ENCODE assay signal across 8 cellular contexts in the genomic region with DNA sequence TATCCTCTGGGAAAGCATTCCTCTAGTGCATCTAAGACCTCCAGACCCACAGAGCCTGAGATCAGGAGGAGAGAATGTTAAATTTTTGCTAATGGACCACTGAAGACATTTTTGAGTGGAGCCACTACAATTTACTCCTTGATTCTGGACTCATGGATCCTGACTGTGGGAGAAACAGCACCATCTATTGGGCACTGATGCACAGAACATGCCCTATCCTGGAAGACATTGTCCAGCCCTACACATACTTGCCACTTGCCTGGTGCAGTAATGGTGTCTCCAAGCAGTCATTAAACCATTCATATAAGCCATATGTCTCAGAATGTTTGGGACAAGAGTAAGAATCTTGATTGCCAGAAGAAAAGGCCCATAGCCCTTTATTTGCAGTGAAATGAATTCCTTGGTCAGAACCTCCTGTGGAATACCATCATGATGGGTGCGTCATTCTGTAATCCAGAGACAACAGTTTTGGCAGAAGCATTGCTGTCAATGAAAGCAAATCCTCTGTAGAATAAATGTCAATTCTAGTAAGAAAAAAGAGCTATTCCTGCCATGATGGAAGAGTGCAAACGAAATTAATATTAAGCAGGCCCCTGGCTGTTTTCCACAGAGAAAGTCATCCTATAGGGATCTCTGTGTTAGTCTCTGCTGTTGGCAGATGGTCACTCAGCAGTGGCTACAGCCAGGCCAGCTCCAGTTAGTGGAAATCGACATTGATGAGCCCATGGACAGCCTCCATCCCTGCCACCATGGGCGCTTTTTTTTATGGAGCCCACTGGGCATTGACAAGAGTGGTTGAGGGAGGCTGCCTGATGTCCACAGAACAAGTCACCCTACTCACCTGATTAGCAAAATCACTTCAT. TPM values are rescaled to one million over a fixed set of nuclear protein-coding genes. Genes with fewer than 3 reads are reported as not detected.
A peak's percentile ranks its signal among the peaks of the same experiment; 100 is the strongest.
DNase-seq lines count a peak whose midpoint lies in the region; ATAC-seq, FAIRE-seq and TF ChIP-seq lines count a peak whose summit lies in the region.

No MANE protein-coding gene starts in this region.

- peak; percentile 62 for FAIRE-seq in islet of Langerhans (lab: Jason Lieb, UNC)

- in situ Hi-C loops in brain microvascular endothelial cell (cut with HindIII; ENCODE audit: low pct_ligation_motif_present, low sequenced_read_pairs): no loop called here

- H3K4me1 ChIP-seq in BE2C: no peaks in the 10 kb centered on the region

- H3K4me3 ChIP-seq in BE2C (ENCODE audit: low read depth, low read length) (no peak overlapping the region), brain microvascular endothelial cell (ENCODE audit: low read depth, low read length) (no peak overlapping the region)

- H3K9me3 ChIP-seq in BE2C: no peaks in the 10 kb centered on the region

- no peak overlapping the region for H3K27ac ChIP-seq in brain microvascular endothelial cell

- H3K36me3 ChIP-seq in BE2C: no peaks in the 10 kb centered on the region
- H3K36me3 ChIP-seq in brain microvascular endothelial cell (replicated peaks): no peaks in the 10 kb centered on the region

- DNase-seq in BE2C (peak; percentile 45), NCI-H69 (lab: John Stamatoyannopoulos, UW) (peak; percentile 55), brain microvascular endothelial cell (peak; percentile 66), superior temporal gyrus (ENCODE audit: extremely low spot score) (peak; percentile 79)

- no peaks in the 10 kb centered on the region for H3K27me3 ChIP-seq in BE2C
- peaks cover 25% of the 10 kb centered on the region for H3K27me3 ChIP-seq in brain microvascular endothelial cell (replicated peaks)

- ATAC-seq in GM21825 (IDR thresholded peaks at IDR 0.05; ENCODE audit: unreplicated experiment) (no peak), HG02642 (IDR thresholded peaks at IDR 0.05; ENCODE audit: poor library complexity, unreplicated experiment) (no peak)

- TF ChIP-seq CTCF in BE2C (IDR thresholded peaks at IDR 0.05; ENCODE audit: low read depth, low read length): peak; percentile 88
- TF ChIP-seq CTCF in GM12874 (IDR thresholded peaks at IDR 0.05; ENCODE audit: insufficient read depth, low read depth, low read length): peak; percentile 81
- TF ChIP-seq CTCF in brain microvascular endothelial cell (IDR thresholded peaks at IDR 0.05; ENCODE audit: low read depth, low read length, missing control alignments): peak; percentile 83

RNA-seq across cellular contexts. Expression of a gene that starts 43.5 kb away (rescaled TPM):
- polyA plus RNA-seq in BE2C (2012; ENCODE audit: insufficient read depth, insufficient read length, low read depth): not detected
